17 cellular contexts compared by ENCODE assay signal in genomic region chr19:54281008-54281728, GRCh38. TPM values are rescaled to one million over a fixed set of nuclear protein-coding genes. Genes with fewer than 3 reads are reported as not detected.
A peak's percentile ranks its signal among the peaks of the same experiment; 100 is the strongest.
DNase-seq lines count a peak whose midpoint lies in the region; ATAC-seq and TF ChIP-seq lines count a peak whose summit lies in the region.
"Had no signal": no experiment of that assay in that cellular context is flagged by ENCODE, and none has a peak within 500 bp of the region (broad histone marks: within the 10 kb centered on the region; RNA-seq: fewer than 3 reads in every experiment).

Gene LILRB2 (minus strand): TSS chr19:54281110. CDS start chr19:54280496, 614 bp downstream.

- TF ChIP-seq CTCF in colonic mucosa (IDR thresholded peaks at IDR 0.05) (no peak), upper lobe of right lung (IDR thresholded peaks at IDR 0.05) (no peak)

- H3K27ac ChIP-seq in colonic mucosa (no peak within 1 kb of the TSS), upper lobe of right lung (peak within 1 kb of the TSS; percentile 24)
- H3K27ac ChIP-seq: SJCRH30 had no signal

- H3K4me1 ChIP-seq in colonic mucosa: no peaks in the 10 kb centered on the region
- H3K4me1 ChIP-seq in upper lobe of right lung: no peaks in the 10 kb centered on the region
- H3K4me1 ChIP-seq: SJCRH30 had no signal

- intact Hi-C loops in colonic mucosa (cut with DNase I): no loop called here
- intact Hi-C loops in upper lobe of right lung (cut with DNase I): no loop called here

- peak; percentile 26 for DNase-seq in activated CD8-positive, alpha-beta memory T cell treated with anti-CD3 and anti-CD28 coated beads, Interleukin-2, amount 10 ng/mL, durations not matched to agents 7 days and 5 days
- no peak for DNase-seq in activated CD8-positive, alpha-beta memory T cell treated with anti-CD3 and anti-CD28 coated beads for 24 hours
- DNase-seq in colonic mucosa: no peak
- DNase-seq in naive B cell: peak; percentile 63
- DNase-seq in upper lobe of right lung: no peak
- DNase-seq in NCI-H748 treated with DMSO at 0.1 percent for 48 hours (lab: John Stamatoyannopoulos, UW): no peak
- DNase-seq in stimulated activated CD4-positive, alpha-beta T cell treated with anti-CD3 and anti-CD28 coated beads, Interleukin-2, amount 100 ng/mL, for 24 hours: no peak
- DNase-seq in activated CD4-positive, alpha-beta T cell treated with anti-CD3 and anti-CD28 coated beads for 1 hour: no peak
- DNase-seq: activated CD8-positive, alpha-beta memory T cell treated with anti-CD3 and anti-CD28 coated beads, Interleukin-2, amount 50 U/mL, for 4 hours; endodermal cell; NCI-H2029; SJCRH30; stimulated activated CD4-positive, alpha-beta T cell treated with anti-CD3 and anti-CD28 coated beads, Interleukin-2, amount 100 ng/mL, for 48 hours had no signal

- H3K9me3 ChIP-seq in colonic mucosa (no peaks in the 10 kb centered on the region), upper lobe of right lung (no peaks in the 10 kb centered on the region)
- H3K9me3 ChIP-seq: SJCRH30 had no signal

- ATAC-seq in activated CD8-positive, alpha-beta memory T cell treated with anti-CD3 and anti-CD28 coated beads, Interleukin-2, amount 10 ng/mL, durations not matched to agents 7 days and 5 days: no peak
- ATAC-seq in naive B cell (ENCODE audit: low read depth in 2 of 2) (peak; percentile 8 to 29), upper lobe of right lung (peak; percentile 59)

- no peaks in the 10 kb centered on the region for H3K4me1 Mint-ChIP-seq in activated CD8-positive, alpha-beta memory T cell treated with anti-CD3 and anti-CD28 coated beads, Interleukin-2, amount 10 ng/mL, durations not matched to agents 7 days and 5 days
- H3K4me1 Mint-ChIP-seq in naive B cell: peaks cover 48 to 65% (median 54%) of the 10 kb centered on the region in 3 donors
- H3K4me1 Mint-ChIP-seq: endodermal cell had no signal

- H3K27me3 ChIP-seq in colonic mucosa (no peaks in the 10 kb centered on the region), upper lobe of right lung (peaks cover 5% of the 10 kb centered on the region)

- no peak within 1 kb of the TSS for H3K9ac ChIP-seq in colonic mucosa (ENCODE audit: low read depth in 2 of 2, low read length in 2 of 2)

- no peaks in the 10 kb centered on the region for H3K36me3 ChIP-seq in colonic mucosa
- no peaks in the 10 kb centered on the region for H3K36me3 ChIP-seq in upper lobe of right lung
- H3K36me3 ChIP-seq: SJCRH30 had no signal

- CTCF ChIA-PET in activated CD8-positive, alpha-beta memory T cell treated with anti-CD3 and anti-CD28 coated beads, Interleukin-2, amount 10 ng/mL, durations not matched to agents 7 days and 5 days (lab: Charles Lee): no interaction called here

- peaks cover 40% of the 10 kb centered on the region for H3K27me3 Mint-ChIP-seq in activated CD8-positive, alpha-beta memory T cell treated with anti-CD3 and anti-CD28 coated beads, Interleukin-2, amount 10 ng/mL, durations not matched to agents 7 days and 5 days
- H3K27me3 Mint-ChIP-seq in naive B cell: peaks cover 27 to 49% (median 30%) of the 10 kb centered on the region in 3 donors

- no peaks in the 10 kb centered on the region for H3K9me3 Mint-ChIP-seq in activated CD8-positive, alpha-beta memory T cell treated with anti-CD3 and anti-CD28 coated beads, Interleukin-2, amount 10 ng/mL, durations not matched to agents 7 days and 5 days (ENCODE audit: low read depth)
- H3K9me3 Mint-ChIP-seq in naive B cell: peaks cover 0 to 2% (median 0%) of the 10 kb centered on the region in 7 donors
- H3K9me3 Mint-ChIP-seq: activated naive CD4-positive, alpha-beta T cell treated with anti-CD3 and anti-CD28 coated beads, Interleukin-2, amount 50 U/mL, for 24 hours; endodermal cell had no signal

- H3K4me3 ChIP-seq in colonic mucosa (peak within 1 kb of the TSS; percentile 15), upper lobe of right lung (peak within 1 kb of the TSS; percentile 24)
- H3K4me3 ChIP-seq: SJCRH30 had no signal

- no peaks in the 10 kb centered on the region for H3K36me3 Mint-ChIP-seq in activated CD8-positive, alpha-beta memory T cell treated with anti-CD3 and anti-CD28 coated beads, Interleukin-2, amount 10 ng/mL, durations not matched to agents 7 days and 5 days
- H3K36me3 Mint-ChIP-seq in naive B cell: no peaks in the 10 kb centered on the region
- H3K36me3 Mint-ChIP-seq: activated naive CD4-positive, alpha-beta T cell treated with anti-CD3 and anti-CD28 coated beads, Interleukin-2, amount 50 U/mL, for 24 hours had no signal

- no peak within 1 kb of the TSS for H3K4me3 Mint-ChIP-seq in activated CD8-positive, alpha-beta memory T cell treated with anti-CD3 and anti-CD28 coated beads, Interleukin-2, amount 10 ng/mL, durations not matched to agents 7 days and 5 days
- peak within 1 kb of the TSS in 7 of 8 donors; percentile 64 to 90 (median 79) for H3K4me3 Mint-ChIP-seq in naive B cell
- H3K4me3 Mint-ChIP-seq: activated naive CD4-positive, alpha-beta T cell treated with anti-CD3 and anti-CD28 coated beads, Interleukin-2, amount 50 U/mL, for 24 hours; endodermal cell had no signal

- no peak within 1 kb of the TSS for H3K27ac Mint-ChIP-seq in activated CD8-positive, alpha-beta memory T cell treated with anti-CD3 and anti-CD28 coated beads, Interleukin-2, amount 10 ng/mL, durations not matched to agents 7 days and 5 days
- H3K27ac Mint-ChIP-seq in naive B cell: peak within 1 kb of the TSS in 4 of 6 donors; percentile 21 to 90 (median 67)
- H3K27ac Mint-ChIP-seq: activated naive CD4-positive, alpha-beta T cell treated with anti-CD3 and anti-CD28 coated beads, Interleukin-2, amount 50 U/mL, for 24 hours; endodermal cell had no signal

RNA-seq across cellular contexts. Expression of gene LILRB2, which starts in this region (rescaled TPM):
- total RNA-seq in activated CD8-positive, alpha-beta memory T cell treated with anti-CD3 and anti-CD28 coated beads, Interleukin-2, amount 10 ng/mL, durations not matched to agents 7 days and 5 days: not detected
- total RNA-seq in colonic mucosa (1 to 10 TPM; 1.3 to 5.3 TPM), upper lobe of right lung (18.8 TPM)
- polyA plus RNA-seq in naive B cell (ENCODE audit: low read depth in 6 of 6): 1 to 10 TPM in 2 of 6 donors, under 1 TPM in 3, not detected in 1; 0.36 to 1.6 (median 0.76) TPM
- total RNA-seq: endodermal cell, fibroblast of villous mesenchyme, H1, LHCN-M2, SJCRH30 had no signal
- polyA plus RNA-seq: H1 had no signal

Comparison
In these comparisons a context has a peak if more than half of its experiments do, and no peak if none do; other contexts are left out.
1. Peak in DNase-seq in activated CD8-positive, alpha-beta memory T cell treated with anti-CD3 and anti-CD28 coated beads, Interleukin-2, amount 10 ng/mL, durations not matched to agents 7 days and 5 days; RNA of the gene not detected or under 1 TPM.